ENCODE assay signal across 8 cellular contexts in genomic region chr21:38733973-38734546, GRCh38.
DNase-seq lines count a peak whose midpoint lies in the region; ATAC-seq and TF ChIP-seq lines count a peak whose summit lies in the region.

No MANE protein-coding gene starts in this region.

- H3K4me3 Mint-ChIP-seq in Caco-2 (ENCODE audit: unreplicated experiment): peak overlapping the region; percentile 75
- peak overlapping the region; percentile 66 to 92 (median 84) for H3K4me3 Mint-ChIP-seq in naive B cell

- peak; percentile 98 for TF ChIP-seq RAD21 in Ishikawa (IDR thresholded peaks at IDR 0.05; ENCODE audit: low read depth)

- H3K27ac Mint-ChIP-seq in Caco-2 (ENCODE audit: unreplicated experiment) (peak overlapping the region; percentile 31), naive B cell (peak overlapping the region in 2 of 6 donors; percentile 49 to 81)

- peak overlapping the region; percentile 43 to 81 (median 62) for H3K27ac ChIP-seq in Peyer's patch
- peak overlapping the region; percentile 65 for H3K27ac ChIP-seq in fibroblast of lung (ENCODE audit: insufficient read depth, low read length)

- POLR2A ChIA-PET in Caco-2 (lab: Charles Lee): no interaction called here

- peak overlapping the region; percentile 38 for H3K9ac ChIP-seq in fibroblast of lung (ENCODE audit: insufficient read depth, low read length)

- TF ChIP-seq CTCF in Caco-2 (IDR thresholded peaks at IDR 0.05; ENCODE audit: insufficient read depth in 1 of 2, low read depth in 1 of 2, low read length in 1 of 2, severe bottlenecking in 1 of 2, unreplicated experiment in 1 of 2) (peak; percentile 89), Peyer's patch (IDR thresholded peaks at IDR 0.05) (peak; percentile 70 to 97 (median 95)), fibroblast of lung (conservative IDR thresholded peaks at IDR 0.05 in 1 of 2, IDR thresholded peaks at IDR 0.05 in 1 of 2; ENCODE audit: low read depth in 1 of 2, low read length in 2 of 2) (peak; percentile 92 to 97)

- H3K4me1 Mint-ChIP-seq in Caco-2 (ENCODE audit: low read depth, unreplicated experiment): peaks cover 7% of the 10 kb centered on the region
- peaks cover 6 to 9% (median 8%) of the 10 kb centered on the region in 3 donors for H3K4me1 Mint-ChIP-seq in naive B cell

- H3K36me3 Mint-ChIP-seq in Caco-2 (ENCODE audit: insufficient read depth, unreplicated experiment) (peaks cover 6% of the 10 kb centered on the region), naive B cell (no peaks in the 10 kb centered on the region)

- no peaks in the 10 kb centered on the region for H3K79me2 ChIP-seq in fibroblast of lung (ENCODE audit: control insufficient read depth, insufficient read depth, low read length)

- no peaks in the 10 kb centered on the region for H4K20me1 ChIP-seq in fibroblast of lung (ENCODE audit: control insufficient read depth, extremely low read depth, insufficient read depth, low read length)

- H3K4me2 ChIP-seq in fibroblast of lung (ENCODE audit: extremely low read depth, insufficient read depth, low read length): peak overlapping the region; percentile 91

- H3K27me3 Mint-ChIP-seq in Caco-2 (ENCODE audit: insufficient read depth, unreplicated experiment) (no peaks in the 10 kb centered on the region), naive B cell (peaks cover 13 to 23% (median 23%) of the 10 kb centered on the region in 3 donors)

- CTCF ChIA-PET in Caco-2 (lab: Charles Lee): no interaction called here

- peak; percentile 35 to 64 for ATAC-seq in naive B cell (ENCODE audit: low read depth in 2 of 2)
- no peak for ATAC-seq in HG03521 (IDR thresholded peaks at IDR 0.05; ENCODE audit: unreplicated experiment)

- peak overlapping the region; percentile 93 for H2AFZ ChIP-seq in fibroblast of lung (ENCODE audit: low read length)

- TF ChIP-seq EP300 in Ishikawa (IDR thresholded peaks at IDR 0.05; ENCODE audit: borderline replicate concordance): no peak

- H3K4me3 ChIP-seq in Caco-2 (ENCODE audit: low read depth, low read length) (no peak overlapping the region), Peyer's patch (peak overlapping the region in 3 of 4 donors; percentile 14 to 38 (median 38)), fibroblast of lung (replicated peaks in 1 of 4; ENCODE audit: control extremely low read depth in 1 of 4, insufficient read depth in 1 of 4, low read depth in 3 of 4, low read length in 4 of 4) (peak overlapping the region; percentile 34 to 51 (median 42))

- H3K4me1 ChIP-seq in Caco-2: no peaks in the 10 kb centered on the region
- peaks cover 0 to 12% (median 3%) of the 10 kb centered on the region in 4 donors for H3K4me1 ChIP-seq in Peyer's patch
- H3K4me1 ChIP-seq in fibroblast of lung (ENCODE audit: control insufficient read depth, extremely low read depth, insufficient read depth, low read length): peaks cover 8% of the 10 kb centered on the region

- intact Hi-C loops in Caco-2 (cut with micrococcal nuclease; ENCODE audit: unreplicated experiment): loop anchor here (1.0 to 2.0 kb wide), 4 partner anchors 37 to 404 kb away; partner anchors contain the start of gene ETS2

- DNase-seq in Caco-2 (peak; percentile 81 to 90), Peyer's patch (peak; percentile 77 to 95 (median 94)), fibroblast of lung (ENCODE audit: low read depth in 2 of 2) (peak; percentile 66 to 87), naive B cell (peak; percentile 51)
- peak; percentile 46 to 65 for DNase-seq in activated T-helper 1 cell treated with anti-CD3 and anti-CD28 coated beads, Interleukin-2, amount 50 U/mL, for 16 hours (ENCODE audit: low read depth in 1 of 2, low spot score in 1 of 2)
- peak; percentile 44 to 66 for DNase-seq in stimulated activated CD8-positive, alpha-beta memory T cell treated with anti-CD3 and anti-CD28 coated beads, Interleukin-7, amount 100 ng/mL, for 1 hour (ENCODE audit: low read depth in 2 of 2)

- H3K27me3 ChIP-seq in Caco-2 (replicated peaks; ENCODE audit: control insufficient read depth, insufficient read depth, low read length): no peaks in the 10 kb centered on the region
- no peaks in the 10 kb centered on the region for H3K27me3 ChIP-seq in Peyer's patch
- no peaks in the 10 kb centered on the region for H3K27me3 ChIP-seq in fibroblast of lung (ENCODE audit: control insufficient read depth, insufficient read depth, low read length)

- H3K36me3 ChIP-seq in Caco-2 (ENCODE audit: control insufficient read depth, insufficient read depth, low read length) (no peaks in the 10 kb centered on the region), Peyer's patch (no peaks in the 10 kb centered on the region), fibroblast of lung (ENCODE audit: control insufficient read depth, insufficient read depth, low read length) (no peaks in the 10 kb centered on the region)

- peak in 1 of 2 donors; percentile 34 for TF ChIP-seq POLR2A in Peyer's patch (IDR thresholded peaks at IDR 0.05)

- no TSS peak for BruUV-seq in Caco-2 (replicated peaks; lab: Mats Ljungman, UMichigan)

- H3K9me3 Mint-ChIP-seq in Caco-2 (ENCODE audit: unreplicated experiment) (no peaks in the 10 kb centered on the region), naive B cell (peaks cover 0 to 5% (median 2%) of the 10 kb centered on the region in 7 donors)

- H3K9me3 ChIP-seq in Caco-2 (no peaks in the 10 kb centered on the region), Peyer's patch (no peaks in the 10 kb centered on the region), fibroblast of lung (ENCODE audit: control insufficient read depth, insufficient read depth, low read depth, low read length) (no peaks in the 10 kb centered on the region)

TF ChIP-seq in Ishikawa, 13 proteins besides CTCF, POLR2A, EP300 and RAD21:
- no peak for TF ChIP-seq EGR1 (IDR thresholded peaks at IDR 0.05)
- TF ChIP-seq FOXM1 (IDR thresholded peaks at IDR 0.05; ENCODE audit: borderline replicate concordance, low read depth): no peak
- no peak for TF ChIP-seq YY1 (IDR thresholded peaks at IDR 0.05; ENCODE audit: low read depth)
- TF ChIP-seq MAX (IDR thresholded peaks at IDR 0.05): 0 out of 2 replicates have a peak, but pooled peaks have one; percentile 39
- TF ChIP-seq CREB1 (IDR thresholded peaks at IDR 0.05; ENCODE audit: low read depth): no peak
- no peak for TF ChIP-seq USF1 (IDR thresholded peaks at IDR 0.05)
